ENCODE assay signal across 23 cellular contexts in genomic region chr2:240645346-240646060, GRCh38. TPM values are rescaled to one million over a fixed set of nuclear protein-coding genes. Genes with fewer than 3 reads are reported as not detected.
DNase-seq lines count a peak whose midpoint lies in the region; ATAC-seq, FAIRE-seq and TF ChIP-seq lines count a peak whose summit lies in the region.
"Had no signal": no experiment of that assay in that cellular context is flagged by ENCODE, and none has a peak within 500 bp of the region (broad histone marks: within the 10 kb centered on the region; RNA-seq: fewer than 3 reads in every experiment).

No MANE protein-coding gene starts in this region.

- peak overlapping the region in 6 of 10 donors; percentile 60 to 88 (median 73) for H3K27ac Mint-ChIP-seq in naive thymus-derived CD8-positive, alpha-beta T cell
- no peak overlapping the region for H3K27ac Mint-ChIP-seq in stimulated activated memory B cell treated with anti-CD40 and anti-IgM and Interleukin-4, amounts not matched to agents 10 μg/mL and 1 μg/mL and 100 μg/mL, for 72 hours
- no peak overlapping the region for H3K27ac Mint-ChIP-seq in T-cell
- H3K27ac Mint-ChIP-seq: activated naive CD4-positive, alpha-beta T cell treated with anti-CD3 and anti-CD28 coated beads, Interleukin-2, amount 50 U/mL, for 72 hours; CD4-positive, CD25-positive, alpha-beta regulatory T cell had no signal

- CTCF ChIA-PET in T-cell (lab: Charles Lee): no interaction called here

- no peaks in the 10 kb centered on the region for H3K9me3 Mint-ChIP-seq in naive thymus-derived CD8-positive, alpha-beta T cell
- no peaks in the 10 kb centered on the region for H3K9me3 Mint-ChIP-seq in stimulated activated memory B cell treated with anti-CD40 and anti-IgM and Interleukin-4, amounts not matched to agents 10 μg/mL and 1 μg/mL and 100 μg/mL, for 72 hours
- H3K9me3 Mint-ChIP-seq in T-cell: no peaks in the 10 kb centered on the region
- H3K9me3 Mint-ChIP-seq: activated naive CD4-positive, alpha-beta T cell treated with anti-CD3 and anti-CD28 coated beads, Interleukin-2, amount 50 U/mL, for 72 hours; dendritic cell treated with granulocyte-macrophage colony-stimulating factor and Interleukin-4, amounts not matched to agents 40 ng/mL and 50 ng/mL, for 4 days had no signal

- H3K27me3 Mint-ChIP-seq in naive thymus-derived CD8-positive, alpha-beta T cell: peaks cover 3 to 18% (median 16%) of the 10 kb centered on the region in 5 donors
- H3K27me3 Mint-ChIP-seq in stimulated activated memory B cell treated with anti-CD40 and anti-IgM and Interleukin-4, amounts not matched to agents 10 μg/mL and 1 μg/mL and 100 μg/mL, for 72 hours: peaks cover 60% of the 10 kb centered on the region
- H3K27me3 Mint-ChIP-seq in T-cell: peaks cover 14 to 26% of the 10 kb centered on the region in 2 donors

- DNase-seq in 8988T (peak; percentile 9), AG20443 (ENCODE audit: low spot score) (peak; percentile 8), T-cell (no peak), H54 (ENCODE audit: insufficient read length, low spot score) (no peak)
- DNase-seq in Jurkat, Clone E6-1 (ENCODE audit: low read depth, low spot score): no peak
- DNase-seq in naive thymus-derived CD8-positive, alpha-beta T cell: no peak
- DNase-seq: activated CD4-positive, CD25-positive, alpha-beta regulatory T cell treated with anti-CD3 and anti-CD28 coated beads, Interleukin-2, amount 50 U/mL, for 72 hours; kidney glomerular epithelial cell; mesenchymal stem cell; NCI-H1417; NCI-H446 had no signal

- no peak for TF ChIP-seq POLR2A in H54 (IDR thresholded peaks at IDR 0.05; ENCODE audit: low read depth, low read length)

- peaks cover 0 to 15% (median 4%) of the 10 kb centered on the region in 4 donors for H3K4me1 Mint-ChIP-seq in naive thymus-derived CD8-positive, alpha-beta T cell
- H3K4me1 Mint-ChIP-seq in stimulated activated memory B cell treated with anti-CD40 and anti-IgM and Interleukin-4, amounts not matched to agents 10 μg/mL and 1 μg/mL and 100 μg/mL, for 72 hours: peaks cover 7% of the 10 kb centered on the region
- peaks cover 7 to 16% (median 9%) of the 10 kb centered on the region in 3 donors for H3K4me1 Mint-ChIP-seq in T-cell

- no peak for FAIRE-seq in H54 (lab: Jason Lieb, UNC)
- FAIRE-seq: G401.6 had no signal

- H3K4me3 Mint-ChIP-seq in naive thymus-derived CD8-positive, alpha-beta T cell: peak overlapping the region in 2 of 10 donors; percentile 33 to 39
- no peak overlapping the region for H3K4me3 Mint-ChIP-seq in stimulated activated memory B cell treated with anti-CD40 and anti-IgM and Interleukin-4, amounts not matched to agents 10 μg/mL and 1 μg/mL and 100 μg/mL, for 72 hours
- no peak overlapping the region for H3K4me3 Mint-ChIP-seq in T-cell
- H3K4me3 Mint-ChIP-seq: CD4-positive, CD25-positive, alpha-beta regulatory T cell had no signal

- H3K36me3 Mint-ChIP-seq in naive thymus-derived CD8-positive, alpha-beta T cell: no peaks in the 10 kb centered on the region
- H3K36me3 Mint-ChIP-seq in stimulated activated memory B cell treated with anti-CD40 and anti-IgM and Interleukin-4, amounts not matched to agents 10 μg/mL and 1 μg/mL and 100 μg/mL, for 72 hours: no peaks in the 10 kb centered on the region
- H3K36me3 Mint-ChIP-seq in T-cell: no peaks in the 10 kb centered on the region
- H3K36me3 Mint-ChIP-seq: activated naive CD4-positive, alpha-beta T cell treated with anti-CD3 and anti-CD28 coated beads, Interleukin-2, amount 50 U/mL, for 72 hours; CD4-positive, CD25-positive, alpha-beta regulatory T cell had no signal

- ATAC-seq in naive thymus-derived CD8-positive, alpha-beta T cell: no peak
- ATAC-seq in stimulated activated memory B cell treated with anti-CD40 and anti-IgM and Interleukin-4, amounts not matched to agents 10 μg/mL and 1 μg/mL and 100 μg/mL, for 72 hours: no peak
- ATAC-seq in T-cell (replicated peaks in 1 of 4): no peak
- ATAC-seq: activated naive CD4-positive, alpha-beta T cell treated with anti-CD3 and anti-CD28 coated beads, Interleukin-2, amount 50 U/mL, for 72 hours had no signal

- POLR2A ChIA-PET in naive thymus-derived CD8-positive, alpha-beta T cell (lab: Charles Lee): no interaction called here
- POLR2A ChIA-PET in T-cell (lab: Charles Lee): no interaction called here

- peak overlapping the region; percentile 25 for H3K4me3 ChIP-seq in Jurkat, Clone E6-1 (ENCODE audit: low read length)
- H3K4me3 ChIP-seq: smooth muscle cell had no signal

RNA-seq across cellular contexts. Expression of gene GPR35, which starts 20.2 kb away (rescaled TPM):
- polyA plus RNA-seq in Jurkat, Clone E6-1 (2012; ENCODE audit: insufficient read depth, insufficient read length): not detected
- 1 to 10 TPM; 8.9 to 9.8 TPM for total RNA-seq in naive thymus-derived CD8-positive, alpha-beta T cell
- 1 to 10 TPM; 1.3 to 1.7 (median 1.6) TPM for polyA plus RNA-seq in naive thymus-derived CD8-positive, alpha-beta T cell
- 10 to 100 TPM in 3 of 5 donors, 1 to 10 TPM in 2; 6.2 to 16.2 (median 10.4) TPM for total RNA-seq in T-cell

RNA-seq across cellular contexts. Expression of gene AQP12B, which starts 37.2 kb away (rescaled TPM):
- polyA plus RNA-seq in Jurkat, Clone E6-1 (2012; ENCODE audit: insufficient read depth, insufficient read length): not detected
- not detected for total RNA-seq in naive thymus-derived CD8-positive, alpha-beta T cell
- polyA plus RNA-seq in naive thymus-derived CD8-positive, alpha-beta T cell: not detected
- total RNA-seq in T-cell: not detected
- total RNA-seq: activated naive CD4-positive, alpha-beta T cell treated with anti-CD3 and anti-CD28 coated beads, Interleukin-2, amount 50 U/mL, for 72 hours; aorta; cardiac septum; CD4-positive, CD25-positive, alpha-beta regulatory T cell; H4; MCF 10A; renal cortical epithelial cell; smooth muscle cell; temporal lobe had no signal
- polyA plus RNA-seq: CD4-positive, CD25-positive, alpha-beta regulatory T cell; smooth muscle cell had no signal

RNA-seq across cellular contexts. Expression of gene AQP12A, which starts 46.2 kb away (rescaled TPM):
- not detected for polyA plus RNA-seq in Jurkat, Clone E6-1 (2012; ENCODE audit: insufficient read depth, insufficient read length)
- not detected for total RNA-seq in naive thymus-derived CD8-positive, alpha-beta T cell
- not detected for polyA plus RNA-seq in naive thymus-derived CD8-positive, alpha-beta T cell
- total RNA-seq in T-cell: not detected
- total RNA-seq: activated naive CD4-positive, alpha-beta T cell treated with anti-CD3 and anti-CD28 coated beads, Interleukin-2, amount 50 U/mL, for 72 hours; aorta; cardiac septum; CD4-positive, CD25-positive, alpha-beta regulatory T cell; H4; MCF 10A; renal cortical epithelial cell; smooth muscle cell; temporal lobe had no signal
- polyA plus RNA-seq: CD4-positive, CD25-positive, alpha-beta regulatory T cell; smooth muscle cell had no signal

RNA-seq across cellular contexts. Expression of gene CAPN10, which starts 59.0 kb away (rescaled TPM):
- 41.3 TPM for polyA plus RNA-seq in Jurkat, Clone E6-1 (2012; ENCODE audit: insufficient read depth, insufficient read length)
- 10 to 100 TPM; 91.1 to 93.2 TPM for total RNA-seq in naive thymus-derived CD8-positive, alpha-beta T cell
- polyA plus RNA-seq in naive thymus-derived CD8-positive, alpha-beta T cell: 10 to 100 TPM in 1 of 3 donors, 1 to 10 TPM in 2; 6.7 to 21.4 (median 9.8) TPM
- total RNA-seq in T-cell: 100 to 1,000 TPM in 2 of 5 donors, 10 to 100 TPM in 3; 73.3 to 107 (median 96.1) TPM

Comparison
In these comparisons a context has a peak if more than half of its experiments do, and no peak if none do; other contexts are left out.
1. DNase-seq: peak in 8988T (single experiment) and AG20443 (single experiment); none in Jurkat, Clone E6-1 (single experiment), naive thymus-derived CD8-positive, alpha-beta T cell (0 of 10), T-cell (0 of 34) and H54 (single experiment).
2. H3K27ac Mint-ChIP-seq: peak in naive thymus-derived CD8-positive, alpha-beta T cell (6 of 10); none in stimulated activated memory B cell treated with anti-CD40 and anti-IgM and Interleukin-4, amounts not matched to agents 10 μg/mL and 1 μg/mL and 100 μg/mL, for 72 hours (single experiment) and T-cell (0 of 2).